ENCODE assay signal across 6 cellular contexts in the genomic region with DNA sequence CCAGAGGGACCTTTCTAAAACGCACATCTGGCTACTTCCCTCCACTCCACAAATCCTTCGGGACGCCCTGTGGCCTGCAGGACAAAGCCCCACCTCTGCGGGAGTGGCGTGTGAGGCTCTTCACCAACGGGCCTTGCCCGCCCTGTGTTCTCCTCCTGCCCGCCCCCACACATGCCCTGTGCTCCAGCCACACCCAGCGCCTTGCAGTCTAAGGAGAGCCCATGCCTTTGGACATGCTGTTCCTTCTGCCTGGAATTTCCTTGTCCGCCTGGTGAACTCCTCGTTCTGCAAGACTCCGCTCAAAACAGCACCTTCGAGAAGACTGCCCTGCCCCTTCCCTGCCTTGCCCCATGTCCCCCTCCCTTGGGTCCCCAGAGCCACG. TPM values are rescaled to one million over a fixed set of nuclear protein-coding genes. Genes with fewer than 3 reads are reported as not detected.
DNase-seq lines count a peak whose midpoint lies in the region; ATAC-seq, FAIRE-seq and TF ChIP-seq lines count a peak whose summit lies in the region.

No MANE protein-coding gene starts in this region.

- DNase-seq in bronchial epithelial cell (ENCODE audit: low read depth) (peak; percentile 50), COLO668 (lab: John Stamatoyannopoulos, UW; ENCODE audit: unreplicated experiment) (no peak), NCI-H2227 treated with DMSO at 0.1 percent for 48 hours (lab: John Stamatoyannopoulos, UW) (no peak)

- peak overlapping the region; percentile 23 to 76 (median 32) for H3K27ac Mint-ChIP-seq in nephron

- H3K4me1 Mint-ChIP-seq in nephron: peaks cover 25% of the 10 kb centered on the region

- no peak for ATAC-seq in GM18505 (IDR thresholded peaks at IDR 0.05; ENCODE audit: unreplicated experiment)
- ATAC-seq in HG03354 (IDR thresholded peaks at IDR 0.05; ENCODE audit: poor library complexity, severe bottlenecking, unreplicated experiment): no peak

- no peak overlapping the region for H3K4me3 Mint-ChIP-seq in nephron

- TF ChIP-seq CTCF in bronchial epithelial cell (IDR thresholded peaks at IDR 0.05; ENCODE audit: insufficient read depth, low read length, severe bottlenecking) (no peak), nephron (IDR thresholded peaks at IDR 0.05; ENCODE audit: unreplicated experiment in 3 of 3) (no peak)

- no peaks in the 10 kb centered on the region for H3K27me3 Mint-ChIP-seq in nephron (ENCODE audit: low read depth)

- H3K36me3 Mint-ChIP-seq in nephron (ENCODE audit: low read depth): peaks cover 81% of the 10 kb centered on the region

- H3K9me3 Mint-ChIP-seq in nephron: peaks cover 8% of the 10 kb centered on the region

- TF ChIP-seq POLR2A in GM18505 (IDR thresholded peaks at IDR 0.05; ENCODE audit: borderline replicate concordance, extremely low read depth, insufficient read depth, insufficient read length): peak; percentile 2

- FAIRE-seq in bronchial epithelial cell (lab: Jason Lieb, UNC): peak; percentile 68

- peaks cover 50% of the 10 kb centered on the region for H3K36me3 ChIP-seq in bronchial epithelial cell (ENCODE audit: control insufficient read depth, insufficient read depth, low read length)

- no peak overlapping the region for H3K4me3 ChIP-seq in bronchial epithelial cell (ENCODE audit: low read depth, low read length)

- no peaks in the 10 kb centered on the region for H3K27me3 ChIP-seq in bronchial epithelial cell (ENCODE audit: control insufficient read depth, insufficient read depth, low read length)

RNA-seq across cellular contexts. Expression of a gene that starts 7.4 kb away (rescaled TPM):
- total RNA-seq in bronchial epithelial cell: 468 and 946 TPM in 2 replicates

RNA-seq across cellular contexts. Expression of a gene that starts 17.2 kb away (rescaled TPM):
- 30.5 and 41.5 TPM in 2 replicates for total RNA-seq in bronchial epithelial cell

RNA-seq across cellular contexts. Expression of a gene that starts 17.7 kb away (rescaled TPM):
- total RNA-seq in bronchial epithelial cell: not detected in 2 replicates

RNA-seq across cellular contexts. Expression of a gene that starts 28.6 kb away (rescaled TPM):
- total RNA-seq in bronchial epithelial cell: not detected in 2 replicates

RNA-seq across cellular contexts. Expression of a gene that starts 47.4 kb away (rescaled TPM):
- 2.8 and 4.5 TPM in 2 replicates for total RNA-seq in bronchial epithelial cell
